ENCODE assay signal across 14 cellular contexts in genomic region chr6:42190784-42191183, GRCh38. TPM values are rescaled to one million over a fixed set of nuclear protein-coding genes. Genes with fewer than 3 reads are reported as not detected.
DNase-seq lines count a peak whose midpoint lies in the region; ATAC-seq and TF ChIP-seq lines count a peak whose summit lies in the region.
"Had no signal": no experiment of that assay in that cellular context is flagged by ENCODE, and none has a peak within 500 bp of the region (broad histone marks: within the 10 kb centered on the region; RNA-seq: fewer than 3 reads in every experiment).

No MANE protein-coding gene starts in this region.

- H3K4me2 ChIP-seq in smooth muscle cell, result no peak overlapping the region

- no peaks in the 10 kb centered on the region for H3F3A ChIP-seq in smooth muscle cell (ENCODE audit: low read depth)

- TF ChIP-seq CTCF in WERI-Rb-1 (IDR thresholded peaks at IDR 0.05; ENCODE audit: low read depth, low read length), result no peak
- no peak for TF ChIP-seq CTCF in fibroblast of the aortic adventitia (IDR thresholded peaks at IDR 0.05; ENCODE audit: insufficient read depth, low read length)
- TF ChIP-seq CTCF in smooth muscle cell (IDR thresholded peaks at IDR 0.05; ENCODE audit: borderline replicate concordance, insufficient read depth, poor library complexity, severe bottlenecking), result no peak

- H3K9ac ChIP-seq in smooth muscle cell (ENCODE audit: low read depth), result no peak overlapping the region

- H3K4me1 ChIP-seq in smooth muscle cell (ENCODE audit: low read depth), result peaks cover 13% of the 10 kb centered on the region

- H3K4me3 ChIP-seq in WERI-Rb-1 (ENCODE audit: low read depth, low read length) (no peak overlapping the region), fibroblast of the aortic adventitia (ENCODE audit: low read depth, low read length) (no peak overlapping the region), smooth muscle cell (no peak overlapping the region)
- H3K4me3 ChIP-seq: adrenal gland, left ventricle myocardium inferior had no signal

- DNase-seq in HS-27A (ENCODE audit: low read depth), result peak; percentile 52
- DNase-seq in WERI-Rb-1, result peak; percentile 94
- peak; percentile 58 for DNase-seq in fibroblast of the aortic adventitia (ENCODE audit: low read depth)
- DNase-seq in smooth muscle cell (lab: John Stamatoyannopoulos, UW; ENCODE audit: unreplicated experiment), result no peak
- no peak for DNase-seq in NCI-H526 treated with DMSO at 0.1 percent for 48 hours (lab: John Stamatoyannopoulos, UW)
- DNase-seq in putamen (ENCODE audit: low spot score), result no peak
- DNase-seq: effector memory CD4-positive, alpha-beta T cell; hippocampal formation; left ventricle myocardium inferior; natural killer cell; NCI-H1105 had no signal

- H3K27ac ChIP-seq in WERI-Rb-1, result no peak overlapping the region
- peak overlapping the region; percentile 53 for H3K27ac ChIP-seq in smooth muscle cell (ENCODE audit: low read depth)
- H3K27ac ChIP-seq: adrenal gland, left ventricle myocardium inferior had no signal

- H3K79me2 ChIP-seq in smooth muscle cell (ENCODE audit: low read depth), result no peaks in the 10 kb centered on the region

- no peaks in the 10 kb centered on the region for H3K9me3 ChIP-seq in WERI-Rb-1 (ENCODE audit: severe bottlenecking)
- no peaks in the 10 kb centered on the region for H3K9me3 ChIP-seq in smooth muscle cell (replicated peaks; ENCODE audit: low read depth)
- H3K9me3 ChIP-seq: adrenal gland, left ventricle myocardium inferior had no signal

- WGBS in smooth muscle cell (ENCODE audit: low lambda C conversion rate), result 45% methylated on average over 3 of the region's 3 CpGs

- no peak for ATAC-seq in GM19351 (IDR thresholded peaks at IDR 0.05; ENCODE audit: unreplicated experiment)
- ATAC-seq: natural killer cell had no signal

- H3K36me3 ChIP-seq in WERI-Rb-1 (no peaks in the 10 kb centered on the region), smooth muscle cell (ENCODE audit: low read depth) (no peaks in the 10 kb centered on the region)
- H3K36me3 ChIP-seq: adrenal gland had no signal

- H3K27me3 ChIP-seq in WERI-Rb-1 (ENCODE audit: insufficient read depth, low read depth, severe bottlenecking) (no peaks in the 10 kb centered on the region), smooth muscle cell (ENCODE audit: low read depth) (no peaks in the 10 kb centered on the region)
- H3K27me3 ChIP-seq: adrenal gland had no signal

- H2AFZ ChIP-seq in smooth muscle cell (ENCODE audit: low read depth), result no peak overlapping the region

- no peaks in the 10 kb centered on the region for H4K20me1 ChIP-seq in smooth muscle cell (ENCODE audit: low read depth)

RNA-seq across cellular contexts. Expression of gene GUCA1B, which starts 4.0 kb away (rescaled TPM):
- not detected in 2 replicates for total RNA-seq in fibroblast of the aortic adventitia (ENCODE audit: low replicate concordance)
- total RNA-seq in smooth muscle cell, result 0.27 TPM in 2 replicates
- polyA plus RNA-seq in smooth muscle cell, result 0.24 TPM in 1 of 2 replicates, not detected in the other

RNA-seq across cellular contexts. Expression of gene GUCA1A, which starts 17.6 kb away (rescaled TPM):
- total RNA-seq in fibroblast of the aortic adventitia (ENCODE audit: low replicate concordance), result not detected in 2 replicates
- total RNA-seq in smooth muscle cell, result 1.6 and 2.3 TPM in 2 replicates
- 3.9 and 7.2 TPM in 2 replicates for polyA plus RNA-seq in smooth muscle cell
- total RNA-seq: adrenal gland, left ventricle myocardium inferior, natural killer cell, subcutaneous adipose tissue had no signal
- polyA plus RNA-seq: adrenal gland had no signal

RNA-seq across cellular contexts. Expression of gene MRPS10, which starts 26.9 kb away (rescaled TPM):
- 15.7 and 63.4 TPM in 2 replicates for total RNA-seq in fibroblast of the aortic adventitia (ENCODE audit: low replicate concordance)
- total RNA-seq in smooth muscle cell, result 45.3 and 47.8 TPM in 2 replicates
- 39.9 and 41.1 TPM in 2 replicates for polyA plus RNA-seq in smooth muscle cell

RNA-seq across cellular contexts. Expression of gene C6orf132, which starts 48.4 kb away (rescaled TPM):
- total RNA-seq in fibroblast of the aortic adventitia (ENCODE audit: low replicate concordance), result 0.63 and 1.4 TPM in 2 replicates
- 4.5 and 4.9 TPM in 2 replicates for total RNA-seq in smooth muscle cell
- polyA plus RNA-seq in smooth muscle cell, result 1.4 and 7.0 TPM in 2 replicates

Comparison
In these comparisons a context has a peak if more than half of its experiments do, and no peak if none do; other contexts are left out.
1. DNase-seq: peak in HS-27A (single experiment), WERI-Rb-1 (single experiment) and fibroblast of the aortic adventitia (single experiment); none in smooth muscle cell (single experiment), NCI-H526 treated with DMSO at 0.1 percent for 48 hours (single experiment) and putamen (single experiment).